In the genomic region with DNA sequence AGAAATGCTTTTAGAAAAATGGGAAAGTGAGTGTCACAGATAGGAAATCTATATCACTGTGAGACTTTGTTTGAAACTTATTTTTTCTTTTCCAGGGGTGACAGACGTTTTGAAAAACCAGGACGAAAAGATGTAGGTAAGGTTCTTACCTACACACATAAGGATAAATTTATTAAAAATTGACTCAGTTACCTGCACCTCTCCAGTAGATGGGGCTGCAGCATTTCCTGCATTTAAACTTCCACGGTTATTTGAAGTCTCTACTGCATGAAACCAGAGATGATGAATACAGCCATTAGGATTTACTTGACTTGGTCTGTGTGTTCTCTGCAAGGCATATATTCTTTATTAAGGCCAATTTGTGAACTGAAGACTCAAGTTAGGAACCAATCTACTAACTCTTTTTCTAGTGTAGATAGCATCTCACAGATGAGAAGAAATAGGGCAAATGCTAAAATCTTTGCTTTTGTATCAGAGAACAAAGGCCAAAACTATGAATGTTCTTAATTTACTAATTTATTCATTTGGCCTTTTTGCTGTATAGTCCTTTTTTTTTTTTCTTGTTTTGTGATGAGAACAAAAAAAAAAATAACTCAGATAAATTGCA, we compare ENCODE assay signal across 8 cellular contexts. TPM values are rescaled to one million over a fixed set of nuclear protein-coding genes. Genes with fewer than 3 reads are reported as not detected.
DNase-seq lines count a peak whose midpoint lies in the region; ATAC-seq and TF ChIP-seq lines count a peak whose summit lies in the region.

No MANE protein-coding gene starts in this region.

- no peak overlapping the region for H3K4me2 ChIP-seq in DOHH2 (ENCODE audit: low read length)

- H3K9me3 ChIP-seq in DOHH2 (ENCODE audit: control insufficient read depth, insufficient read depth, low read length) = no peaks in the 10 kb centered on the region

- H3K9me3 Mint-ChIP-seq in naive thymus-derived CD8-positive, alpha-beta T cell = no peaks in the 10 kb centered on the region

- H3K4me1 Mint-ChIP-seq in naive thymus-derived CD8-positive, alpha-beta T cell = peaks cover 2 to 15% (median 10%) of the 10 kb centered on the region in 4 donors

- H3K9me2 ChIP-seq in DOHH2 (replicated peaks; ENCODE audit: control insufficient read depth, low read length) = no peaks in the 10 kb centered on the region

- H3K36me3 ChIP-seq in DOHH2 (ENCODE audit: control insufficient read depth, low read length) = peaks cover 55% of the 10 kb centered on the region

- H3K4me3 ChIP-seq in DOHH2 (ENCODE audit: low read length) (no peak overlapping the region), choroid plexus epithelial cell (ENCODE audit: low read depth, low read length) (no peak overlapping the region)

- TF ChIP-seq CTCF in DOHH2 (IDR thresholded peaks at IDR 0.05; ENCODE audit: low read depth, low read length, poor library complexity, severe bottlenecking) = peak; percentile 76
- TF ChIP-seq CTCF in choroid plexus epithelial cell (conservative IDR thresholded peaks at IDR 0.05; ENCODE audit: low read depth, low read length) = peak; percentile 74

- POLR2A ChIA-PET in HEK293T (lab: Yijun Ruan, JAX) = no interaction called here
- POLR2A ChIA-PET in naive thymus-derived CD8-positive, alpha-beta T cell (lab: Charles Lee) = interaction anchor here (0.7 kb wide), 1 partner anchor 348 kb away, joined by 4 read pairs; no protein-coding TSS in a partner anchor

- no peaks in the 10 kb centered on the region for H3K27me3 ChIP-seq in DOHH2 (ENCODE audit: control insufficient read depth, low read length)

- H3K27ac ChIP-seq in DOHH2 (ENCODE audit: low read depth, low read length) = no peak overlapping the region

- CTCF ChIA-PET in HEK293T (lab: Yijun Ruan, JAX) = interaction anchor here (0.6 kb wide), 2 partner anchors 58 to 70 kb away, joined by 3 read pairs; no protein-coding TSS in a partner anchor

- H3K27ac Mint-ChIP-seq in naive thymus-derived CD8-positive, alpha-beta T cell = no peak overlapping the region

- H4K20me1 ChIP-seq in DOHH2 (ENCODE audit: control insufficient read depth, insufficient read depth, low read depth, low read length) = no peaks in the 10 kb centered on the region

- peaks cover 6 to 75% (median 15%) of the 10 kb centered on the region in 3 donors for H3K36me3 Mint-ChIP-seq in naive thymus-derived CD8-positive, alpha-beta T cell

- peaks cover 5% of the 10 kb centered on the region; the same call in 1 of the 2 replicates for H3K4me1 ChIP-seq in DOHH2 (ENCODE audit: control insufficient read depth, low read length)

- no peaks in the 10 kb centered on the region for H3K79me2 ChIP-seq in DOHH2 (ENCODE audit: control insufficient read depth, low read length)

- peaks cover 4% of the 10 kb centered on the region; the same call in 1 of the 2 replicates for H3F3A ChIP-seq in DOHH2 (ENCODE audit: control insufficient read depth, insufficient read depth)

- ATAC-seq in naive thymus-derived CD8-positive, alpha-beta T cell = peak; percentile 62 to 67
- no peak for ATAC-seq in HG02885 (IDR thresholded peaks at IDR 0.05; ENCODE audit: poor library complexity, unreplicated experiment)

- no peak overlapping the region for H3K4me3 Mint-ChIP-seq in naive thymus-derived CD8-positive, alpha-beta T cell

- H3K27me3 Mint-ChIP-seq in naive thymus-derived CD8-positive, alpha-beta T cell = no peaks in the 10 kb centered on the region

- DNase-seq in HEK293T (ENCODE audit: extremely low spot score) (peak; percentile 20), SHP77 (lab: John Stamatoyannopoulos, UW) (peak; percentile 5 to 22), choroid plexus epithelial cell (ENCODE audit: low read depth) (peak; percentile 78), ureter (ENCODE audit: low spot score) (no peak)
- peak in 9 of 10 donors; percentile 4 to 64 (median 32) for DNase-seq in naive thymus-derived CD8-positive, alpha-beta T cell
- no peak for DNase-seq in stimulated activated CD8-positive, alpha-beta memory T cell treated with anti-CD3 and anti-CD28 coated beads, Interleukin-4, amount 100 ng/mL, for 48 hours

TF ChIP-seq in HEK293T, 16 proteins besides CTCF, POLR2A, EP300 and RAD21:
- no peak for TF ChIP-seq L3MBTL2 (conservative IDR thresholded peaks at IDR 0.05)
- TF ChIP-seq ARNT (IDR thresholded peaks at IDR 0.05) = no peak

RNA-seq across cellular contexts. Expression of a gene that starts 15.0 kb away (rescaled TPM):
- not detected for total RNA-seq in naive thymus-derived CD8-positive, alpha-beta T cell
- under 1 TPM in 2 of 3 donors, not detected in 1; 0.08 to 0.33 TPM for polyA plus RNA-seq in naive thymus-derived CD8-positive, alpha-beta T cell
- total RNA-seq in ureter = 0.60 TPM

Comparison
In these comparisons a context has a peak if more than half of its experiments do, and no peak if none do; other contexts are left out.
1. DNase-seq: peak in HEK293T (single experiment), SHP77 (2 of 2), choroid plexus epithelial cell (single experiment) and naive thymus-derived CD8-positive, alpha-beta T cell (9 of 10); none in stimulated activated CD8-positive, alpha-beta memory T cell treated with anti-CD3 and anti-CD28 coated beads, Interleukin-4, amount 100 ng/mL, for 48 hours (single experiment) and ureter (single experiment).